In genomic region chr14:81974543-81974942, GRCh38 we compare ENCODE assay signal across 26 cellular contexts.
"Had no signal": no experiment of that assay in that cellular context is flagged by ENCODE, and none has a peak within 500 bp of the region (broad histone marks: within the 10 kb centered on the region; RNA-seq: fewer than 3 reads in every experiment).

No MANE protein-coding gene starts in this region.

- H3K4me3 ChIP-seq: coronary artery, dorsolateral prefrontal cortex, esophagus squamous epithelium, gastrocnemius medialis, heart right ventricle, left lung, lower lobe of right lung, mucosa of descending colon had no signal

- H3K4me1 Mint-ChIP-seq: endodermal cell had no signal

- DNase-seq: dermis blood vessel endothelial cell; dorsolateral prefrontal cortex; effector CD4-positive, alpha-beta T cell; effector memory CD4-positive, alpha-beta T cell; endodermal cell; erythroblast; esophagus squamous epithelium; foreskin fibroblast; foreskin melanocyte; gastrocnemius medialis; glutamatergic neuron; heart right ventricle; hippocampal formation; left cardiac atrium; left lung; lower lobe of right lung; mesenchymal stem cell; mucosa of descending colon had no signal

- H3K27me3 ChIP-seq: dorsolateral prefrontal cortex, esophagus squamous epithelium, gastrocnemius medialis, heart right ventricle, left lung had no signal

- H3K9me3 ChIP-seq: gastrocnemius medialis, left lung, lower lobe of right lung, mucosa of descending colon had no signal

- FAIRE-seq: colon, endometrium, islet of Langerhans, keratinocyte had no signal

- H3K27ac Mint-ChIP-seq: endodermal cell, mesothelial cell of epicardium had no signal

- H3K4me1 ChIP-seq: esophagus squamous epithelium, gastrocnemius medialis, heart right ventricle, left lung, lower lobe of right lung had no signal

- ATAC-seq: esophagus mucosa, gastrocnemius medialis, left cardiac atrium, left lung, lower lobe of right lung, mucosa of descending colon had no signal

- H3K36me3 ChIP-seq: esophagus squamous epithelium, gastrocnemius medialis, heart right ventricle, left lung, lower lobe of right lung had no signal

- H3K27ac ChIP-seq: coronary artery, dorsolateral prefrontal cortex, epithelial cell of prostate, esophagus squamous epithelium, gastrocnemius medialis, heart right ventricle, left lung, lower lobe of right lung had no signal

- H3K4me3 Mint-ChIP-seq: endodermal cell, mesothelial cell of epicardium had no signal
